ENCODE assay signal across 1 cellular context in the genomic region with DNA sequence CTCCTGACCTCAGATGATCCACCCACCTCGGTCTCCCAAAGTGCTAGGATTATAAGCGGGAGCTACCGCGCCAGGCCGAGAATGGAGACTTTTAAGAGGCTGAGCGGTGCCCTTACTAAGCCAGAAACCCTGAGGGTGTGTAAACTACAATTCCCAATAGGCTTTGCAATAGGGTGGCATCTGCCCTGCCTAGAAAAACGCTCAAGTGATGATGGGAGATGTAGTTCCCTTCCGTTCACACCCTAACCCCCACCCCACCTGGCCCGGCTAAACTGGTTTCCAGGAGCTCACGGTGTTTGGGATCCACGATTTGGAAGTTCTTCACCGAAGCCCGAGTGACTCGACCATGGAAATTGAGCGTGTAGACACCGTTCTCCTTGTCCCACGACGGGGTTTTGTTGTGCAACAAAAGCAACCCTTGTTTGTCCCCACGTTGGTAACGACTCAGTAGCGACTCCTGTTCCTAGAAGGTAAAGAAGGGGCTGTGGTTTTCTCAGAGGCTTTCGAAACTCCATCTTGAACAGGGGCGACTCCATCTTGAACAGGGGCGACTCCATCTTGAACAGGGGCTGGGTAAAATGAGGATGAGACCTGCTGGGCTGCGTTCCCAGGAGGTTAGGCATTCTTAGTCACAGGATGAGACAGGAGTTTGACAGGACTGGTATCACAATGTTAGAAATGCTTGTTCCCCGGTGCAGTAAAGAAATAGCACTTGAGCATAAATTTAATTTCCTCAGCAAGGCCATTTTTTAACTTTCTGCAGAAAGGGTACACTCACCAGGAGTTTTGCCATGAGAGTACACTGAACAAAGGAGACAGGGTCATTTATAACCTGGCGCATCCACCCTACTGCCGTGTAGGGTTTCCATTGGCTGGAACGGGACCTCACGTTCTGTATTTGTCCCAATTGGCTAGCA.
A peak's percentile ranks its signal among the peaks of the same experiment; 100 is the strongest.
TF ChIP-seq lines count a peak whose summit lies in the region.

No MANE protein-coding gene starts in this region.

TF ChIP-seq in HEK293, 187 proteins besides CTCF, POLR2A, EP300 and RAD21:
- no peak for TF ChIP-seq RBAK (tag by site-specific recombination; IDR thresholded peaks at IDR 0.05)
- TF ChIP-seq YY1 (tag by site-specific recombination; IDR thresholded peaks at IDR 0.05), result peak; percentile 68; the same call in 1 of the 2 replicates
- peak; percentile 77 for TF ChIP-seq KLF8 (tag by site-specific recombination; IDR thresholded peaks at IDR 0.05)
- TF ChIP-seq ZNF76 (tag by site-specific recombination; IDR thresholded peaks at IDR 0.05; ENCODE audit: borderline replicate concordance, low read depth), result peak; percentile 94
- TF ChIP-seq SETDB1 (IDR thresholded peaks at IDR 0.05; ENCODE audit: insufficient read length, low read length), result peak; percentile 33
